Comparison of ENCODE assay signal across 5 cellular contexts in genomic region chr1:8227674-8228073, GRCh38.
A peak's percentile ranks its signal among the peaks of the same experiment; 100 is the strongest.
DNase-seq lines count a peak whose midpoint lies in the region; ATAC-seq and TF ChIP-seq lines count a peak whose summit lies in the region.
"Not testable (repeated sequence)": the region's sequence is repeated elsewhere in the genome, so short reads cannot be mapped to it uniquely, and the experiment has no call there.

No MANE protein-coding gene starts in this region.

- not testable (repeated sequence) for H3K27me3 ChIP-seq in IMR-90 (ENCODE audit: control insufficient read depth, insufficient read depth, low read length); trophoblast cell (ENCODE audit: insufficient read depth, low read length)

- CTCF ChIA-PET in IMR-90 (lab: Yijun Ruan, JAX) = not testable (repeated sequence)

- H3K9me3 ChIP-seq in IMR-90 (ENCODE audit: control insufficient read depth, insufficient read depth, low read length); trophoblast cell (ENCODE audit: insufficient read depth, low read depth, low read length): not testable (repeated sequence)

- in situ Hi-C loops in IMR-90 (cut with MboI; ENCODE audit: low sequenced_read_pairs) = not testable (repeated sequence)

- not testable (repeated sequence) for H3K23ac ChIP-seq in IMR-90 (ENCODE audit: low read depth, low read length); trophoblast cell (ENCODE audit: low read length)

- H2BK12ac ChIP-seq in trophoblast cell (ENCODE audit: low read length) = peak overlapping the region; percentile 71

- not testable (repeated sequence) for H3K56ac ChIP-seq in IMR-90 (ENCODE audit: extremely low read depth, insufficient read depth, low read length)

- intact Hi-C loops in IMR-90 (cut with micrococcal nuclease) = not testable (repeated sequence)

- not testable (repeated sequence) for H3K4me3 ChIP-seq in IMR-90 (ENCODE audit: insufficient read depth, low read depth, low read length); trophoblast cell (ENCODE audit: low read depth, low read length)

- not testable (repeated sequence) for H4K12ac ChIP-seq in trophoblast cell (ENCODE audit: low read depth, low read length)

- H3K36me3 ChIP-seq in IMR-90 (ENCODE audit: control insufficient read depth, insufficient read depth, low read length); trophoblast cell (ENCODE audit: control insufficient read depth in 1 of 2, insufficient read depth in 2 of 2, low read length in 2 of 2): not testable (repeated sequence)

- TF ChIP-seq CTCF in IMR-90 (conservative IDR thresholded peaks at IDR 0.05; ENCODE audit: low read depth, low read length); neural crest cell (conservative IDR thresholded peaks at IDR 0.05): not testable (repeated sequence)

- H3K36me3 Mint-ChIP-seq in activated T-helper 17 cell treated with anti-CD3 and anti-CD28 coated beads, Interleukin-2, amount 50 U/mL, for 72 hours (ENCODE audit: low read depth); effector memory CD8-positive, alpha-beta T cell (ENCODE audit: insufficient read depth); neural crest cell (ENCODE audit: low read depth): not testable (repeated sequence)

- dilution Hi-C loops in IMR-90 (cut with HindIII; ENCODE audit: low sequenced_read_pairs, unreplicated experiment) = not testable (repeated sequence)

- H3K4me1 Mint-ChIP-seq in activated T-helper 17 cell treated with anti-CD3 and anti-CD28 coated beads, Interleukin-2, amount 50 U/mL, for 72 hours; effector memory CD8-positive, alpha-beta T cell (ENCODE audit: low read depth in 2 of 2); neural crest cell: not testable (repeated sequence)

- DNase-seq in IMR-90; effector memory CD8-positive, alpha-beta T cell; neural crest cell (ENCODE audit: low read depth, low spot score); trophoblast cell: not testable (repeated sequence)

- H3K4me2 ChIP-seq in IMR-90 (ENCODE audit: low read depth, low read length); trophoblast cell (ENCODE audit: low read length): not testable (repeated sequence)

- H2BK15ac ChIP-seq in IMR-90 (ENCODE audit: low read depth, low read length) = peak overlapping the region; percentile 99; the same call in 2 of the 3 replicates

- not testable (repeated sequence) for H4K20me1 ChIP-seq in IMR-90 (ENCODE audit: insufficient read depth, low read length)

- ATAC-seq in IMR-90 (ENCODE audit: low read depth); activated T-helper 17 cell treated with anti-CD3 and anti-CD28 coated beads, Interleukin-2, amount 50 U/mL, for 72 hours (replicated peaks); effector memory CD8-positive, alpha-beta T cell (replicated peaks): not testable (repeated sequence)

- POLR2A ChIA-PET in IMR-90 (lab: Charles Lee; ENCODE audit: unreplicated experiment) = not testable (repeated sequence)

- peak overlapping the region; percentile 82 for H3K4ac ChIP-seq in IMR-90 (ENCODE audit: low read depth, low read length)
- H3K4ac ChIP-seq in trophoblast cell (ENCODE audit: low read depth, low read length) = not testable (repeated sequence)

- H4K8ac ChIP-seq in IMR-90 (ENCODE audit: low read depth in 2 of 2, low read length in 2 of 2) = peak overlapping the region in 1 of 2 experiments; percentile 40; a peak in 1 of 4 replicates
- H4K8ac ChIP-seq in trophoblast cell (ENCODE audit: low read depth, low read length) = not testable (repeated sequence)

- peak overlapping the region; percentile 13; the same call in 1 of the 2 replicates for H4K5ac ChIP-seq in IMR-90 (ENCODE audit: low read depth, low read length)

- H3K4me3 Mint-ChIP-seq in activated T-helper 17 cell treated with anti-CD3 and anti-CD28 coated beads, Interleukin-2, amount 50 U/mL, for 72 hours; effector memory CD8-positive, alpha-beta T cell; neural crest cell: not testable (repeated sequence)

- peak overlapping the region; percentile 98 for H2AK5ac ChIP-seq in IMR-90 (ENCODE audit: low read depth, low read length)
- not testable (repeated sequence) for H2AK5ac ChIP-seq in trophoblast cell (ENCODE audit: low read length)

- peaks cover 13% of the 10 kb centered on the region for H3K9me1 ChIP-seq in IMR-90 (ENCODE audit: insufficient read depth, low read length)

- not testable (repeated sequence) for H3K9ac ChIP-seq in IMR-90 (ENCODE audit: low read depth, low read length); trophoblast cell (ENCODE audit: low read length)

- peak overlapping the region; percentile 78; the same call in 1 of the 2 replicates for H2BK20ac ChIP-seq in IMR-90 (ENCODE audit: low read depth, low read length)

- H3K79me1 ChIP-seq in IMR-90 (ENCODE audit: low read depth in 1 of 2, low read length in 2 of 2) = not testable (repeated sequence)
- H3K79me1 ChIP-seq in trophoblast cell (ENCODE audit: low read length) = peaks cover 23% of the 10 kb centered on the region

- 100% methylated on average over 1 of the region's 2 CpGs; no CpG with 5 or more reads in 1 of the 2 experiments for whole genome bisulfite sequencing in IMR-90 (ENCODE audit: extremely low coverage in 2 of 2, insufficient read length in 1 of 2), 2 experiments
- WGBS in trophoblast cell (ENCODE audit: extremely low coverage, insufficient coverage, insufficient read length) = no CpG with 5 or more reads among the region's 2 CpGs

- H3K9me3 Mint-ChIP-seq in activated T-helper 17 cell treated with anti-CD3 and anti-CD28 coated beads, Interleukin-2, amount 50 U/mL, for 72 hours; effector memory CD8-positive, alpha-beta T cell; neural crest cell: not testable (repeated sequence)

- not testable (repeated sequence) for H2AFZ ChIP-seq in IMR-90 (replicated peaks; ENCODE audit: low read length, poor library complexity); trophoblast cell (ENCODE audit: insufficient read depth, low read length, poor library complexity)

- not testable (repeated sequence) for TF ChIP-seq POLR2A in IMR-90 (IDR thresholded peaks at IDR 0.05; ENCODE audit: low read depth, low read length)

- peak overlapping the region; percentile 61; the same call in 1 of the 2 replicates for H4K91ac ChIP-seq in IMR-90 (ENCODE audit: insufficient read depth, low read depth, low read length)
- not testable (repeated sequence) for H4K91ac ChIP-seq in trophoblast cell (ENCODE audit: low read depth, low read length)

- peak overlapping the region; percentile 63 for H3K14ac ChIP-seq in IMR-90 (replicated peaks; ENCODE audit: low read depth, low read length)
- H3K14ac ChIP-seq in trophoblast cell (ENCODE audit: low read length) = not testable (repeated sequence)

- not testable (repeated sequence) for TF ChIP-seq RAD21 in IMR-90 (IDR thresholded peaks at IDR 0.05; ENCODE audit: low read length)

- not testable (repeated sequence) for H2AK9ac ChIP-seq in IMR-90 (replicated peaks; ENCODE audit: low read depth, low read length, poor library complexity)

- H3K27ac Mint-ChIP-seq in activated T-helper 17 cell treated with anti-CD3 and anti-CD28 coated beads, Interleukin-2, amount 50 U/mL, for 72 hours = peak overlapping the region; percentile 65
- H3K27ac Mint-ChIP-seq in effector memory CD8-positive, alpha-beta T cell = peak overlapping the region; percentile 10 to 53
- H3K27ac Mint-ChIP-seq in neural crest cell (ENCODE audit: unreplicated experiment) = peak overlapping the region; percentile 41

- peak overlapping the region; percentile 86 for H2BK120ac ChIP-seq in IMR-90 (ENCODE audit: low read depth, low read length)
- not testable (repeated sequence) for H2BK120ac ChIP-seq in trophoblast cell (ENCODE audit: insufficient read depth, low read length, poor library complexity)

- H3K4me1 ChIP-seq in IMR-90 (ENCODE audit: control insufficient read depth, insufficient read depth, low read length) = peaks cover 17% of the 10 kb centered on the region
- H3K4me1 ChIP-seq in trophoblast cell (ENCODE audit: control insufficient read depth in 1 of 2, insufficient read depth in 2 of 2, low read length in 2 of 2) = peaks cover 21 to 29% of the 10 kb centered on the region in 2 experiments

- peaks cover 23% of the 10 kb centered on the region for H3K27me3 Mint-ChIP-seq in activated T-helper 17 cell treated with anti-CD3 and anti-CD28 coated beads, Interleukin-2, amount 50 U/mL, for 72 hours
- peaks cover 16 to 58% of the 10 kb centered on the region in 2 donors for H3K27me3 Mint-ChIP-seq in effector memory CD8-positive, alpha-beta T cell
- H3K27me3 Mint-ChIP-seq in neural crest cell (ENCODE audit: low read depth) = not testable (repeated sequence)

- BruUV-seq in IMR-90 (replicated peaks; lab: Mats Ljungman, UMichigan) = not testable (repeated sequence)

- peak overlapping the region; percentile 48; the same call in 1 of the 2 replicates for H3K18ac ChIP-seq in IMR-90 (ENCODE audit: low read depth, low read length)
- not testable (repeated sequence) for H3K18ac ChIP-seq in trophoblast cell (ENCODE audit: low read length)

- H2BK5ac ChIP-seq in IMR-90 (ENCODE audit: low read depth, low read length, poor library complexity, severe bottlenecking); trophoblast cell (ENCODE audit: low read depth, low read length, poor library complexity): not testable (repeated sequence)

- H3K79me2 ChIP-seq in trophoblast cell (ENCODE audit: control insufficient read depth, insufficient read depth, low read length, poor library complexity) = not testable (repeated sequence)

- not testable (repeated sequence) for H3K27ac ChIP-seq in IMR-90 (ENCODE audit: insufficient read depth, low read length); trophoblast cell (ENCODE audit: low read depth, low read length)
